Comparison of ENCODE assay signal across 8 cellular contexts in the genomic region with DNA sequence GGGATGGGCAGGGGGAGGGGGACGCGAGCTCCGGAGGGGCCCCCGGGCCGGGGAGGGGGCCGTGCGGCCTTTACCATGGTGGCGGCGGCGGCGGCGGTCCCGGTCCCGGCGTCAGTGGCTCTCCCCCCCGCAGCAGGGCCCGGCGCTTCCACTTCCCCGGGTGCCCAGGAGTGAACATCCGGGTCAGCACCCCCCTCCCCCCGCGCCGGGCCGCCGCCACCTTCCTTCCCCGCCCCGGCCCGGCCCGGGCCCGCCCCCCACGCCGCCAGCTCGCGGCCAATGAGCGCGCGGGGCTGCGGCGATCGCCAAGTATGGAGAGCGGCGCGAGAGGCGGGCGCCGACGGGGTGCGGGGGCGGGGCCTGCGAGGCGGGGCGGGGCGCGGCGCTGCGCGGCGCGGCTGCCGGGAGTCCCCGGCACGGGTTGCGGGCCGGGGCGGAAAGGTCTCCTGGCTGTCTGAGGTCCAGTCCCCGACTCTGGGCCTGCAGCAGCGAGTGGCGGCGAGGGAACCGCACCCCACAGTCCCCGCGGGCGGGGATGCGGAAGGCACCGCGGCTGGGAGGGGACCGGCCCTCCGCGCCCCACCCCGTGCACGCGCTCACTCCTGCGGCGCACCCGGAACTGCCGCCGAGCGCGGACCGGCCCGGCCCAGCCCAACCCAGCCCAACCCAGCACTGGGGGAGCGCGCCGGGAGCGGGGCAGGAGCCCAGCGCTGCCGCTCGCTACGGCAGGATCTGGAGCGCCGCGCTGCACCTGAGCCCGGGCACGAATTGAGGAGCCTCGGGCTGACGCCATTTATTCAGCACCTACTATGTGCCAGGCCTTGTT. TPM values are rescaled to one million over a fixed set of nuclear protein-coding genes. Genes with fewer than 3 reads are reported as not detected.
DNase-seq lines count a peak whose midpoint lies in the region; ATAC-seq and TF ChIP-seq lines count a peak whose summit lies in the region.

Gene CAPZB (minus strand): TSS at position 178 of the 826 bp plus-strand sequence. CDS start 101 bp downstream, at position 77.

- peak; percentile 85 for ATAC-seq in GM18498 (IDR thresholded peaks at IDR 0.05; ENCODE audit: unreplicated experiment)
- ATAC-seq in HG02852 (IDR thresholded peaks at IDR 0.05; ENCODE audit: unreplicated experiment), result peak; percentile 77
- ATAC-seq in right cardiac atrium, result peak; percentile 93

- H3K27ac ChIP-seq in ascending aorta (peak within 1 kb of the TSS; percentile 97 to 99), right cardiac atrium (ENCODE audit: low read length) (peak within 1 kb of the TSS; percentile 98), rectal smooth muscle tissue (ENCODE audit: low read depth, low read length) (peak within 1 kb of the TSS; percentile 98), uterus (peak within 1 kb of the TSS; percentile 96 to 100)

- H3K9me3 ChIP-seq in ascending aorta (no peaks in the 10 kb centered on the region), right cardiac atrium (ENCODE audit: control insufficient read depth, low read length) (no peaks in the 10 kb centered on the region), uterus (no peaks in the 10 kb centered on the region)

- TF ChIP-seq CTCF in ascending aorta (IDR thresholded peaks at IDR 0.05), result no peak
- TF ChIP-seq CTCF in uterus (IDR thresholded peaks at IDR 0.05), result peak in 2 of 4 experiments; percentile 8 to 36

- intact Hi-C loops in ascending aorta (cut with DNase I), result loop anchor here (1.0 to 10.0 kb wide), 7 partner anchors 31 to 281 kb away; partner anchors contain the start of genes AKR7A2, NBL1 and SLC66A1
- intact Hi-C loops in right cardiac atrium (cut with DNase I), result loop anchor here (2.0 to 10.0 kb wide), 8 partner anchors 51 to 162 kb away; partner anchors contain the start of gene NBL1 (in 1 of the 4)
- intact Hi-C loops in uterus (cut with DNase I; ENCODE audit: low total_unique reads), result loop anchor here (10.0 kb wide), 2 partner anchors 91 to 159 kb away; partner anchors contain the start of gene NBL1

- H3K4me3 ChIP-seq in ascending aorta (peak within 1 kb of the TSS; percentile 96 to 99), right cardiac atrium (ENCODE audit: low read length) (peak within 1 kb of the TSS; percentile 93), rectal smooth muscle tissue (ENCODE audit: low read length) (peak within 1 kb of the TSS; percentile 84), uterus (peak within 1 kb of the TSS; percentile 78 to 99)

- DNase-seq in NCI-H1436 treated with DMSO at 0.1 percent for 48 hours (lab: John Stamatoyannopoulos, UW), result peak; percentile 43
- peak; percentile 91 for DNase-seq in T-helper 22 cell (ENCODE audit: low read depth)
- DNase-seq in ascending aorta (ENCODE audit: low spot score in 2 of 2), result peak; percentile 80 to 96
- DNase-seq in right cardiac atrium, result peak; percentile 97 to 99 (median 99)
- peak; percentile 94 to 96 for DNase-seq in uterus

- H3K36me3 ChIP-seq in ascending aorta, result no peaks in the 10 kb centered on the region
- no peaks in the 10 kb centered on the region for H3K36me3 ChIP-seq in rectal smooth muscle tissue (ENCODE audit: control insufficient read depth, insufficient read depth, low read length)
- H3K36me3 ChIP-seq in uterus, result no peaks in the 10 kb centered on the region

- under 1% methylated on average over 103 of the region's 106 CpGs for WGBS in right cardiac atrium

- peak; percentile 82 to 95 for TF ChIP-seq POLR2A in uterus (IDR thresholded peaks at IDR 0.05)

- H3K4me1 ChIP-seq in ascending aorta (peaks cover 20 to 47% of the 10 kb centered on the region in 2 donors), right cardiac atrium (ENCODE audit: control insufficient read depth, insufficient read depth, low read length) (peaks cover 24% of the 10 kb centered on the region), rectal smooth muscle tissue (ENCODE audit: control insufficient read depth, insufficient read depth, low read length) (peaks cover 42% of the 10 kb centered on the region), uterus (peaks cover 13 to 38% of the 10 kb centered on the region in 2 donors)

- no peaks in the 10 kb centered on the region for H3K27me3 ChIP-seq in ascending aorta
- no peaks in the 10 kb centered on the region for H3K27me3 ChIP-seq in right cardiac atrium (ENCODE audit: control insufficient read depth, insufficient read depth)
- no peaks in the 10 kb centered on the region for H3K27me3 ChIP-seq in rectal smooth muscle tissue (ENCODE audit: control insufficient read depth, insufficient read depth, low read length)
- H3K27me3 ChIP-seq in uterus, result no peaks in the 10 kb centered on the region

- peak within 1 kb of the TSS; percentile 92 for H3K9ac ChIP-seq in rectal smooth muscle tissue (ENCODE audit: low read length)

RNA-seq across cellular contexts. Expression of gene CAPZB, which starts in this region (rescaled TPM):
- total RNA-seq in ascending aorta (102 TPM), right cardiac atrium (100 to 1,000 TPM; 226 to 255 (median 232) TPM), uterus (100 to 1,000 TPM in 3 of 4 donors, 10 to 100 TPM in 1; 94.4 to 281 (median 141) TPM)
- 228 TPM for polyA plus RNA-seq in right cardiac atrium

Comparison
In these comparisons a context has a peak if more than half of its experiments do, and no peak if none do; other contexts are left out.
1. Peak in every context shown above with its lines: DNase-seq, ATAC-seq, H3K4me3 ChIP-seq and H3K27ac ChIP-seq.
2. DNase-seq: peak in every context shown above with its lines; median percentile 99 in right cardiac atrium; 95 in uterus; 91 in T-helper 22 cell; 88 in ascending aorta; 43 in NCI-H1436 treated with DMSO at 0.1 percent for 48 hours.